22 cellular contexts compared by ENCODE assay signal in the genomic region with DNA sequence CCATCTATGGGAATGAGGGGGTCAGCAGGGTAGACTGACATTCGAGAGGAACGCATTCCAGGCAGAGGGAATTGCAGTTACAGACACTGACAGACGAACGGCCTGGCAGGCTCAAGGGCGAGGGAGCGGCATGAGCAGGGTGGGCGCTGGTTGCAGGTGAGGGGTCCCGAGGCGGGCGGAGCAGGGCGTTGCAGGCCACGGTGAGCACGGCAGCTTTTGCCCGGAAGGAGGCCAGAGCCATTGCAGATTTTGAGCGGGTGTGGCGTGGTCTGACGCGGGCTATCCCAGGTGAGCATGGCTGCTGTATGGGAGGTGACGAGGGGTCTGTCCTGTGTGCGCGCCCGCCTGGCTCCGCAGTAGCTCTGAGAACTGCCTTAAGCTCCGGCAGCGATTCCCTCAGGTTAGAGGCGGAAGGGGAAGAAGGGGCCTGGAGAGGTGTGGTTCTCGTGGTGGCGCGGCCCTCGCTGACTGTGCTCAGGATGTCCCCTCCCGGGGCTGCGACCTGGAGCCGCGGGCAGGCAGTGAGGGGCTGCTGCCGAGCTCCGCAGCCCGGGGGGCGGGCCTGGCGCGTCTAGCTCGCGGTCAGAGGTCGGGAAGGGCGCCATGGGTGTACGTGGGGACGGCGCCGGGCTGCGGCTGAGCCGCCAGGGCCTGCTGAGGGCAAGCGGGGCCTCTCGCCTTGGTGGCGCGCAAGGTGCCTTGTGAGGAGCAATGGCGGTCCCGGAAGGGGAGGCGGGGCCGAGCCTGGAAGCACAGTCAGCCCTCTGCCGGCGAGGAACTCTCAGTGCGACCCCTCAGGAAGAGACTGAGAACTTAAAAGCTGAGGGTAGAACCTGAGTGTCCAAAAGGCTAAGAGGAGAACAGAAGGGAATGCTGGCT.
DNase-seq lines count a peak whose midpoint lies in the region; ATAC-seq and TF ChIP-seq lines count a peak whose summit lies in the region.
"Had no signal": no experiment of that assay in that cellular context is flagged by ENCODE, and none has a peak within 500 bp of the region (broad histone marks: within the 10 kb centered on the region; RNA-seq: fewer than 3 reads in every experiment).

No MANE protein-coding gene starts in this region.

- H3K9me3 ChIP-seq in GM23248 (ENCODE audit: low read depth), result no peaks in the 10 kb centered on the region
- H3K9me3 ChIP-seq: HAP-1, left lung, thyroid gland had no signal

- TF ChIP-seq POLR2A in GM18505 (IDR thresholded peaks at IDR 0.05; ENCODE audit: borderline replicate concordance, extremely low read depth, insufficient read depth, insufficient read length), result no peak

- H3K27me3 Mint-ChIP-seq in stimulated activated memory B cell treated with anti-CD40 and anti-IgM and Interleukin-4, amounts not matched to agents 10 μg/mL and 1 μg/mL and 100 μg/mL, for 72 hours, result peaks cover 20% of the 10 kb centered on the region

- no peaks in the 10 kb centered on the region for H4K20me1 ChIP-seq in GM23248 (ENCODE audit: insufficient read depth)

- H3F3A ChIP-seq in GM23248 (ENCODE audit: insufficient read depth), result peaks cover 47% of the 10 kb centered on the region; the same call in 1 of the 2 replicates

- peak overlapping the region; percentile 7 for H3K4me3 Mint-ChIP-seq in stimulated activated memory B cell treated with anti-CD40 and anti-IgM and Interleukin-4, amounts not matched to agents 10 μg/mL and 1 μg/mL and 100 μg/mL, for 72 hours
- H3K4me3 Mint-ChIP-seq: CD8-positive, alpha-beta memory T cell had no signal

- H3K36me3 Mint-ChIP-seq in stimulated activated memory B cell treated with anti-CD40 and anti-IgM and Interleukin-4, amounts not matched to agents 10 μg/mL and 1 μg/mL and 100 μg/mL, for 72 hours, result no peaks in the 10 kb centered on the region
- H3K36me3 Mint-ChIP-seq: CD8-positive, alpha-beta memory T cell had no signal

- no peak overlapping the region for H3K27ac ChIP-seq in GM23248
- H3K27ac ChIP-seq: left lung, thyroid gland had no signal

- no peaks in the 10 kb centered on the region for H3K27me3 ChIP-seq in GM23248 (replicated peaks; ENCODE audit: insufficient read depth)
- H3K27me3 ChIP-seq: thyroid gland had no signal

- peak; percentile 7 for DNase-seq in SK-MEL-5 (ENCODE audit: low read depth, low spot score)
- peak; percentile 5 for DNase-seq in dermis blood vessel endothelial cell
- DNase-seq in iPS-NIHi11 (ENCODE audit: low spot score), result peak; percentile 32
- no peak for DNase-seq in GM23248
- no peak for DNase-seq in pons (ENCODE audit: low spot score)
- DNase-seq: activated CD4-positive, alpha-beta T cell treated with anti-CD3 and anti-CD28 coated beads, Interleukin-2, amount 50 U/mL, for 1 hour; activated naive CD4-positive, alpha-beta T cell; anterior cingulate cortex; CD8-positive, alpha-beta memory T cell; DND-41; effector CD4-positive, alpha-beta T cell; KBM-7; NCI-H1694 treated with DMSO at 0.1 percent for 48 hours; NCI-H226; NCI-H82; SIG-M5; T-helper 1 cell had no signal

- H3K27ac Mint-ChIP-seq in stimulated activated memory B cell treated with anti-CD40 and anti-IgM and Interleukin-4, amounts not matched to agents 10 μg/mL and 1 μg/mL and 100 μg/mL, for 72 hours, result no peak overlapping the region
- H3K27ac Mint-ChIP-seq: CD8-positive, alpha-beta memory T cell had no signal

- ATAC-seq in stimulated activated memory B cell treated with anti-CD40 and anti-IgM and Interleukin-4, amounts not matched to agents 10 μg/mL and 1 μg/mL and 100 μg/mL, for 72 hours, result peak; percentile 34
- ATAC-seq in GM18505 (IDR thresholded peaks at IDR 0.05; ENCODE audit: unreplicated experiment), result no peak
- ATAC-seq: left lung had no signal

- H3K4me2 ChIP-seq in GM23248 (ENCODE audit: unreplicated experiment), result no peak overlapping the region

- no peaks in the 10 kb centered on the region for H3K4me1 Mint-ChIP-seq in stimulated activated memory B cell treated with anti-CD40 and anti-IgM and Interleukin-4, amounts not matched to agents 10 μg/mL and 1 μg/mL and 100 μg/mL, for 72 hours
- H3K4me1 Mint-ChIP-seq: CD8-positive, alpha-beta memory T cell had no signal

- H3K9me3 Mint-ChIP-seq in stimulated activated memory B cell treated with anti-CD40 and anti-IgM and Interleukin-4, amounts not matched to agents 10 μg/mL and 1 μg/mL and 100 μg/mL, for 72 hours, result peaks cover 4% of the 10 kb centered on the region

- H3K36me3 ChIP-seq in GM23248 (ENCODE audit: low read depth), result no peaks in the 10 kb centered on the region
- H3K36me3 ChIP-seq: HAP-1, left lung, thyroid gland had no signal

- WGBS in GM23248 (ENCODE audit: low coverage in 1 of 2, low lambda C conversion rate in 2 of 2, missing lambda C conversion rate in 2 of 2), 2 experiments, result 80 to 83% methylated on average over 58 to 61 of the region's 61 CpGs

- H3K9me2 ChIP-seq in GM23248 (ENCODE audit: insufficient read depth), result no peaks in the 10 kb centered on the region

- no peak overlapping the region for H3K9ac ChIP-seq in GM23248

- H3K4me3 ChIP-seq in GM23248, result no peak overlapping the region
- H3K4me3 ChIP-seq: HAP-1, left lung, thyroid gland had no signal

- H3K4me1 ChIP-seq in GM23248 (ENCODE audit: insufficient read depth), result peaks cover 35% of the 10 kb centered on the region
- H3K4me1 ChIP-seq: HAP-1, left lung, thyroid gland had no signal

- peaks cover 29% of the 10 kb centered on the region for H3K79me2 ChIP-seq in GM23248 (ENCODE audit: insufficient read depth)

- in situ Hi-C loops in SK-MEL-5 (cut with HindIII; ENCODE audit: low pct_unique_long_range_greater_than_20kb, low sequenced_read_pairs), result no loop called here
- in situ Hi-C loops in GM23248 (cut with MboI), result no loop called here

- no peak overlapping the region for H2AFZ ChIP-seq in GM23248

Comparison
In these comparisons a context has a peak if more than half of its experiments do, and no peak if none do; other contexts are left out.
1. DNase-seq: peak in SK-MEL-5 (single experiment), dermis blood vessel endothelial cell (single experiment) and iPS-NIHi11 (single experiment); none in GM23248 (single experiment) and pons (single experiment).